In genomic region chr18:10078053-10078452, GRCh38 we compare ENCODE assay signal across 23 cellular contexts.
"Had no signal": no experiment of that assay in that cellular context is flagged by ENCODE, and none has a peak within 500 bp of the region (broad histone marks: within the 10 kb centered on the region; RNA-seq: fewer than 3 reads in every experiment).

No MANE protein-coding gene starts in this region.

- H3K27ac ChIP-seq: dorsolateral prefrontal cortex, epithelial cell of prostate, foreskin keratinocyte, left ventricle myocardium inferior, neutrophil, parathyroid adenoma, thoracic aorta had no signal

- H3K27me3 Mint-ChIP-seq: activated naive CD8-positive, alpha-beta T cell treated with anti-CD3 and anti-CD28 coated beads for 36 hours had no signal

- H3K4me3 Mint-ChIP-seq: activated CD4-positive, alpha-beta memory T cell treated with anti-CD3 and anti-CD28 coated beads for 36 hours; activated naive CD8-positive, alpha-beta T cell treated with anti-CD3 and anti-CD28 coated beads for 36 hours; naive thymus-derived CD4-positive, alpha-beta T cell; stimulated activated naive B cell treated with anti-CD40 and anti-IgM and Interleukin-4, amounts not matched to agents 10 μg/mL and 1 μg/mL and 100 μg/mL, for 72 hours; T-helper 2 cell treated with Interferon-gamma antibody and Interleukin-4, amounts not matched to agents 5 μg/mL and 100 μg/mL, for 36 hours; WTC11 had no signal

- H3K27me3 ChIP-seq: dorsolateral prefrontal cortex had no signal

- ATAC-seq: foreskin keratinocyte; naive thymus-derived CD4-positive, alpha-beta T cell; stimulated activated naive B cell treated with anti-CD40 and anti-IgM and Interleukin-4, amounts not matched to agents 10 μg/mL and 1 μg/mL and 100 μg/mL, for 72 hours; WTC11 had no signal

- H3K4me3 ChIP-seq: dorsolateral prefrontal cortex, left ventricle myocardium inferior, thoracic aorta had no signal

- H3K79me2 ChIP-seq: parathyroid adenoma had no signal

- H3K4me1 ChIP-seq: foreskin keratinocyte had no signal

- H3K36me3 Mint-ChIP-seq: activated CD4-positive, alpha-beta memory T cell treated with anti-CD3 and anti-CD28 coated beads for 36 hours; activated naive CD8-positive, alpha-beta T cell treated with anti-CD3 and anti-CD28 coated beads for 36 hours had no signal

- H3K36me3 ChIP-seq: left ventricle myocardium inferior, neutrophil, thoracic aorta had no signal

- H3K27ac Mint-ChIP-seq: activated CD4-positive, alpha-beta memory T cell treated with anti-CD3 and anti-CD28 coated beads for 36 hours; activated naive CD8-positive, alpha-beta T cell treated with anti-CD3 and anti-CD28 coated beads for 36 hours; naive thymus-derived CD4-positive, alpha-beta T cell; stimulated activated naive B cell treated with anti-CD40 and anti-IgM and Interleukin-4, amounts not matched to agents 10 μg/mL and 1 μg/mL and 100 μg/mL, for 72 hours; T-helper 2 cell treated with Interferon-gamma antibody and Interleukin-4, amounts not matched to agents 5 μg/mL and 100 μg/mL, for 36 hours; WTC11 had no signal

- DNase-seq: activated CD4-positive, alpha-beta memory T cell treated with anti-CD3 and anti-CD28 coated beads for 36 hours; activated CD4-positive, alpha-beta T cell treated with anti-CD3 and anti-CD28 coated beads for 4 hours; activated naive CD4-positive, alpha-beta T cell; activated naive CD8-positive, alpha-beta T cell treated with anti-CD3 and anti-CD28 coated beads for 36 hours; activated T-cell treated with anti-CD3 and anti-CD28 coated beads for 4 hours; amniotic stem cell; caudate nucleus; dorsolateral prefrontal cortex; foreskin keratinocyte; head of caudate nucleus; kidney; left ventricle myocardium inferior; mammary epithelial cell; naive thymus-derived CD4-positive, alpha-beta T cell; stimulated activated naive B cell treated with anti-CD40 and anti-IgM and Interleukin-4, amounts not matched to agents 10 μg/mL and 1 μg/mL and 100 μg/mL, for 72 hours had no signal

- H3K9ac ChIP-seq: parathyroid adenoma had no signal

- FAIRE-seq: colon, kidney, TTC549 had no signal

- H2AFZ ChIP-seq: parathyroid adenoma had no signal
